ENCODE assay signal across 25 cellular contexts in the genomic region with DNA sequence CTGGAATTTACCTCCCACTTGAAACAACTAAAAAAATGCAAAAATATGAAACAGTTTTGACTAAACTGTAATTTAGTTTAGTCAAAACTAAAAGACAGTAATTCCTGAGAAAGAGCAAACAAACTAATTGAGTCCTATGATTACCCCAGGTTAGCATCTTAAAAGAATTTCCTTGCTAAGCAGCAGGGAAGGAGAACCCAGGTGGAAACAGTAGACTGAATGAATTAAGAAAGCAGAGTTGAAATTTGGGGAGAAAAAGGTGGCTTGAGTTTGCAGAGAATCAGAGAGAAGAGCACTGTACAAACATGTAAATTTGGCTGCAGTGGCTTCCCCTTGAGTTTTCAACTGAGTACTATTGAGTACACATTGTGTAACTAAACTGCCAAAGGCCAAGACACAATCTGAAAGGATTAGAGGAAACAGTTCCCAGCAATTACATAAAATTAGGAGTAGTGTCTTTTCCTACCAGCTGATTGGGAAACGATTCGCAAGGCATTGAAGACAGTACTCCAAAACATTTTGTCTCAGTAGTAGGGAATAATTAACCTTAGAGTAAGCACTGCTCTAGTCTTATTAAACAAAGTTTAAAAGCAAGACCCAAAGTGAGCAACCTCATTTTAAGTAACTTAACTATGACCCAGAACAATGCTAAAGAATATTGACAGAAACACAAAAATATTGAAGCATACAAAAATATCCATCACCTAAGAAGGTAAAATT.
DNase-seq lines count a peak whose midpoint lies in the region; ATAC-seq and TF ChIP-seq lines count a peak whose summit lies in the region.
"Had no signal": no experiment of that assay in that cellular context is flagged by ENCODE, and none has a peak within 500 bp of the region (broad histone marks: within the 10 kb centered on the region; RNA-seq: fewer than 3 reads in every experiment).

No MANE protein-coding gene starts in this region.

- peaks cover 34% of the 10 kb centered on the region; the same call in 1 of the 2 replicates for H3K4me1 ChIP-seq in GM23338 (ENCODE audit: insufficient read depth)
- H3K4me1 ChIP-seq in HUES6 (ENCODE audit: control insufficient read depth, insufficient read depth, low read length): peaks cover 19% of the 10 kb centered on the region
- H3K4me1 ChIP-seq in endodermal cell (ENCODE audit: control insufficient read depth, insufficient read depth, low read length): no peaks in the 10 kb centered on the region
- H3K4me1 ChIP-seq in left lung: no peaks in the 10 kb centered on the region
- H3K4me1 ChIP-seq: BLaER1 had no signal

- 85% methylated on average over 2 of the region's 2 CpGs; no CpG with 5 or more reads in 1 of the 2 experiments for WGBS in endodermal cell (ENCODE audit: insufficient coverage in 1 of 2, insufficient read length in 1 of 2), 2 experiments

- H3K79me2 ChIP-seq in GM23338 (replicated peaks; ENCODE audit: insufficient read depth): no peaks in the 10 kb centered on the region

- peak overlapping the region; percentile 16 for H3K4me2 ChIP-seq in GM23338
- H3K4me2 ChIP-seq: BLaER1, PC-9 had no signal

- ATAC-seq in GM23338: peak; percentile 77
- ATAC-seq in left lung: peak; percentile 78
- ATAC-seq in HG03159 (IDR thresholded peaks at IDR 0.05; ENCODE audit: unreplicated experiment): no peak
- no peak for ATAC-seq in GM21381 (IDR thresholded peaks at IDR 0.05; ENCODE audit: unreplicated experiment)
- ATAC-seq: Right ventricle myocardium inferior, T-cell had no signal

- H3K9me3 Mint-ChIP-seq in GM23338 (no peaks in the 10 kb centered on the region), endodermal cell (no peaks in the 10 kb centered on the region)

- H4K20me1 ChIP-seq in GM23338 (replicated peaks; ENCODE audit: insufficient read depth): no peaks in the 10 kb centered on the region
- H4K20me1 ChIP-seq: BLaER1 had no signal

- H3K27ac Mint-ChIP-seq in GM23338: peak overlapping the region; percentile 95
- peak overlapping the region; percentile 10 for H3K27ac Mint-ChIP-seq in endodermal cell
- H3K27ac Mint-ChIP-seq: CD4-positive, CD25-positive, alpha-beta regulatory T cell; T-cell had no signal

- TF ChIP-seq CTCF in GM23338 (conservative IDR thresholded peaks at IDR 0.05; ENCODE audit: low read depth in 2 of 2) (no peak), endodermal cell (conservative IDR thresholded peaks at IDR 0.05) (no peak), left lung (IDR thresholded peaks at IDR 0.05) (no peak)

- H3K9me2 ChIP-seq in GM23338 (ENCODE audit: insufficient read depth): no peaks in the 10 kb centered on the region

- no peaks in the 10 kb centered on the region for H3F3A ChIP-seq in GM23338 (replicated peaks; ENCODE audit: low read depth)

- H3K36me3 Mint-ChIP-seq in GM23338 (ENCODE audit: low read depth) (no peaks in the 10 kb centered on the region), endodermal cell (ENCODE audit: low read depth) (no peaks in the 10 kb centered on the region)
- H3K36me3 Mint-ChIP-seq: CD4-positive, CD25-positive, alpha-beta regulatory T cell; T-cell had no signal

- H3K27me3 Mint-ChIP-seq in GM23338 (ENCODE audit: insufficient read depth, low read depth, poor library complexity) (peaks cover 1% of the 10 kb centered on the region), endodermal cell (ENCODE audit: insufficient read depth) (no peaks in the 10 kb centered on the region)
- H3K27me3 Mint-ChIP-seq: CD4-positive, CD25-positive, alpha-beta regulatory T cell; T-cell had no signal

- H3K9ac ChIP-seq in HUES6 (ENCODE audit: low read length) (no peak overlapping the region), endodermal cell (ENCODE audit: extremely low read depth, low read length, poor library complexity, severe bottlenecking) (no peak overlapping the region)
- H3K9ac ChIP-seq: BLaER1 had no signal

- H3K27ac ChIP-seq in GM23338 (ENCODE audit: low read depth): peak overlapping the region; percentile 18; the same call in 1 of the 2 replicates
- H3K27ac ChIP-seq in HUES6 (ENCODE audit: low read depth, low read length): peak overlapping the region; percentile 51
- H3K27ac ChIP-seq in endodermal cell (ENCODE audit: low read depth, low read length): no peak overlapping the region
- H3K27ac ChIP-seq in left lung: no peak overlapping the region
- H3K27ac ChIP-seq: BLaER1, PC-9 had no signal

- H3K27me3 ChIP-seq in GM23338 (ENCODE audit: insufficient read depth) (no peaks in the 10 kb centered on the region), HUES6 (ENCODE audit: control insufficient read depth, insufficient read depth, low read length) (no peaks in the 10 kb centered on the region), endodermal cell (ENCODE audit: control insufficient read depth, insufficient read depth, low read length, poor library complexity, severe bottlenecking) (no peaks in the 10 kb centered on the region), left lung (no peaks in the 10 kb centered on the region)
- H3K27me3 ChIP-seq: BLaER1 had no signal

- H3K4me1 Mint-ChIP-seq in GM23338 (peaks cover 34% of the 10 kb centered on the region), endodermal cell (peaks cover 22% of the 10 kb centered on the region)
- H3K4me1 Mint-ChIP-seq: CD4-positive, CD25-positive, alpha-beta regulatory T cell; T-cell had no signal

- intact Hi-C loops in left lung (cut with DNase I): no loop called here

- peak overlapping the region; percentile 22; the same call in 1 of the 2 replicates for H3K4me3 ChIP-seq in GM23338
- peak overlapping the region; percentile 11; the same call in 1 of the 2 replicates for H3K4me3 ChIP-seq in HUES6 (ENCODE audit: low read depth, low read length)
- no peak overlapping the region for H3K4me3 ChIP-seq in endodermal cell (ENCODE audit: low read length)
- no peak overlapping the region for H3K4me3 ChIP-seq in left lung
- H3K4me3 ChIP-seq: BLaER1, PC-9 had no signal

- peak; percentile 37 for DNase-seq in GM23338 (ENCODE audit: low spot score)
- no peak for DNase-seq in endodermal cell
- no peak for DNase-seq in left lung
- DNase-seq in LoVo (ENCODE audit: low spot score): no peak
- no peak for DNase-seq in NCI-H146 treated with DMSO at 0.1 percent for 48 hours (lab: John Stamatoyannopoulos, UW; ENCODE audit: unreplicated experiment)
- DNase-seq: CD4-positive, CD25-positive, alpha-beta regulatory T cell; DMS153; DND-41; HCEC 1CT; Kasumi-1; MV-4-11; NCI-H1105; NCI-H1436 treated with DMSO at 0.1 percent for 48 hours; NCI-H1930; NCI-H2171; NCI-H226; NCI-H510A; NK-92 treated with Interleukin-12 subunit alpha and Interleukin-12 subunit beta, amount 100 ng/mL, for 24 hours; PC-9; T-cell had no signal

- peak overlapping the region; percentile 52 for H3K4me3 Mint-ChIP-seq in GM23338
- H3K4me3 Mint-ChIP-seq in endodermal cell: peak overlapping the region; percentile 9
- H3K4me3 Mint-ChIP-seq: CD4-positive, CD25-positive, alpha-beta regulatory T cell; T-cell had no signal

- H2AFZ ChIP-seq in GM23338: no peak overlapping the region
- H2AFZ ChIP-seq: PC-9 had no signal

- H3K9me3 ChIP-seq in HUES6 (ENCODE audit: control insufficient read depth, insufficient read depth, low read depth, low read length) (no peaks in the 10 kb centered on the region), endodermal cell (ENCODE audit: control insufficient read depth, low read length) (no peaks in the 10 kb centered on the region), left lung (no peaks in the 10 kb centered on the region)
- H3K9me3 ChIP-seq: BLaER1 had no signal

- no peaks in the 10 kb centered on the region for H3K36me3 ChIP-seq in GM23338 (ENCODE audit: insufficient read depth)
- H3K36me3 ChIP-seq in HUES6 (ENCODE audit: control insufficient read depth, insufficient read depth, low read length): no peaks in the 10 kb centered on the region
- H3K36me3 ChIP-seq in endodermal cell (ENCODE audit: control insufficient read depth, insufficient read depth, low read length): no peaks in the 10 kb centered on the region
- H3K36me3 ChIP-seq in left lung: no peaks in the 10 kb centered on the region
- H3K36me3 ChIP-seq: BLaER1 had no signal

TF ChIP-seq in GM23338, 12 proteins besides CTCF, POLR2A, EP300 and RAD21:
- TF ChIP-seq NANOG (IDR thresholded peaks at IDR 0.05; ENCODE audit: borderline replicate concordance): peak; percentile 70; the same call in 1 of the 2 replicates
- TF ChIP-seq ZNF331 (CRISPR knock-in tag; IDR thresholded peaks at IDR 0.05; ENCODE audit: low read depth): no peak

Comparison
In these comparisons a context has a peak if more than half of its experiments do, and no peak if none do; other contexts are left out.
1. ATAC-seq: peak in GM23338 (single experiment) and left lung (single experiment); none in HG03159 (single experiment) and GM21381 (single experiment).
2. H3K27ac ChIP-seq: peak in GM23338 (single experiment) and HUES6 (single experiment); none in endodermal cell (single experiment) and left lung (0 of 2).
3. H3K4me3 ChIP-seq: peak in GM23338 (single experiment) and HUES6 (single experiment); none in endodermal cell (single experiment) and left lung (0 of 2).